In the genomic region with DNA sequence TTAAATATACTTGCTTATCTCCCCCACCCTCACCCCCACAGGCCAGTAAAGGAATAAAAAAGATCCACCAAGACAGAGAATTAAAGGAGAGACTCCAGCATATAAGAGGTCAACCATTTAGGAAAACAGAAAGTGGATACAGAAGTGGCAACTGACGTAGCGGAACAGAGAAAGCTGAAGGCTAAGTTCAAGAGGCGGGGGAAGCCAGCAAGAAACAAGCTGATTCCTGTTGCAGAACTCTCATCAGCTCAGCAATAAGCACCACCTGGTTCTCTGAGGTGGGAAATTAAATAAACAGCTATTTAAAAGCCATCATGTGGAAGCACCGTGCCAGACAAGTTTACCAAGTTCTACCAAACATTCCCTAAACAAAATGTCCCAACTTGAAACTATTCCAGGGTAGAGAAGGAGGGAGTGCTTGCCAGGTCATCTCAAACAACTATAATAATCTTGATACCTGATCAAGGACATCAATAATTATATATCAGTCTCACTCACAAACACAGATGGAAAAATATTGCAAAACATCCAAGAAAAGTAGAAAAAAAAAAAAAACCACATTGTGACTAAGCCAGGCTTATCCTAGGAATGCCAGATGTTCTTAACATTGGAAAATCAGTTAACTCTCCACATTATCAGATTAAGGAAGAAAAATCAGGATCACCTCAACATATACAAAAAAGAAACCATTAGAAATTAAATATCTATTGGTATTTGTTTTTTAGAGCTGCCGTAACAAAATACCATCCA, we compare ENCODE assay signal across 13 cellular contexts.
"Had no signal": no experiment of that assay in that cellular context is flagged by ENCODE, and none has a peak within 500 bp of the region (broad histone marks: within the 10 kb centered on the region; RNA-seq: fewer than 3 reads in every experiment).

No MANE protein-coding gene starts in this region.

- H3K4me3 ChIP-seq: heart right ventricle, left lung, smooth muscle cell, tibial artery, uterus had no signal

- H3K36me3 ChIP-seq: heart right ventricle, left lung, tibial artery, uterus had no signal

- ATAC-seq: activated CD4-positive, CD25-positive, alpha-beta regulatory T cell treated with anti-CD3 and anti-CD28 coated beads, Interleukin-2, amount 50 U/mL, for 24 hours; heart right ventricle; left lung; right cardiac atrium; stimulated activated effector memory CD8-positive, alpha-beta T cell treated with anti-CD3 and anti-CD28 coated beads, Interleukin-12 subunit alpha, Interleukin-12 subunit beta, amount 100 ng/mL, for 72 hours had no signal

- DNase-seq: endodermal cell, heart right ventricle, left lung, occipital lobe, right cardiac atrium, tibial artery, uterus had no signal

- H3K4me1 ChIP-seq: tibial artery, uterus had no signal

- H3K4me1 Mint-ChIP-seq: activated naive CD4-positive, alpha-beta T cell treated with anti-CD3 and anti-CD28 coated beads, Interleukin-2, amount 50 U/mL, for 24 hours; nephron; stimulated activated effector memory CD8-positive, alpha-beta T cell treated with anti-CD3 and anti-CD28 coated beads, Interleukin-12 subunit alpha, Interleukin-12 subunit beta, amount 100 ng/mL, for 72 hours had no signal

- H3K4me3 Mint-ChIP-seq: activated naive CD4-positive, alpha-beta T cell treated with anti-CD3 and anti-CD28 coated beads, Interleukin-2, amount 50 U/mL, for 24 hours; endodermal cell; nephron; stimulated activated effector memory CD8-positive, alpha-beta T cell treated with anti-CD3 and anti-CD28 coated beads, Interleukin-12 subunit alpha, Interleukin-12 subunit beta, amount 100 ng/mL, for 72 hours had no signal

- H3K9me3 Mint-ChIP-seq: activated naive CD4-positive, alpha-beta T cell treated with anti-CD3 and anti-CD28 coated beads, Interleukin-2, amount 50 U/mL, for 24 hours; endodermal cell; nephron; stimulated activated effector memory CD8-positive, alpha-beta T cell treated with anti-CD3 and anti-CD28 coated beads, Interleukin-12 subunit alpha, Interleukin-12 subunit beta, amount 100 ng/mL, for 72 hours had no signal

- H3K36me3 Mint-ChIP-seq: activated naive CD4-positive, alpha-beta T cell treated with anti-CD3 and anti-CD28 coated beads, Interleukin-2, amount 50 U/mL, for 24 hours; stimulated activated effector memory CD8-positive, alpha-beta T cell treated with anti-CD3 and anti-CD28 coated beads, Interleukin-12 subunit alpha, Interleukin-12 subunit beta, amount 100 ng/mL, for 72 hours had no signal

- H3K9me3 ChIP-seq: heart right ventricle, left lung, tibial artery, uterus had no signal

- H3K27me3 Mint-ChIP-seq: progenitor cell of endocrine pancreas had no signal

- H3K27me3 ChIP-seq: heart right ventricle, left lung, tibial artery, uterus had no signal
